In genomic region chr6:131727467-131727866, GRCh38 we compare ENCODE assay signal across 2 cellular contexts.
TF ChIP-seq lines count a peak whose summit lies in the region.

No MANE protein-coding gene starts in this region.

TF ChIP-seq in HEK293T, 16 proteins besides CTCF, POLR2A, EP300 and RAD21:
- no peak for TF ChIP-seq CTBP1 (IDR thresholded peaks at IDR 0.05; ENCODE audit: borderline replicate concordance)
- TF ChIP-seq L3MBTL2 (conservative IDR thresholded peaks at IDR 0.05), result no peak
- TF ChIP-seq ZNF384 (IDR thresholded peaks at IDR 0.05), result 0 out of 2 replicates have a peak, but pooled peaks have one; percentile 12
TF ChIP-seq in HEK293T: peak in this region for 1.

TF ChIP-seq in K562, 482 proteins besides CTCF, POLR2A, EP300 and RAD21:
- TF ChIP-seq TRIM25 (IDR thresholded peaks at IDR 0.05; ENCODE audit: borderline replicate concordance) (no peak), ZNF316 (IDR thresholded peaks at IDR 0.05) (peak; percentile 46; the same call in 1 of the 2 replicates), NFE2 (IDR thresholded peaks at IDR 0.05; ENCODE audit: low read depth) (no peak), KDM2B (CRISPR knock-in tag; IDR thresholded peaks at IDR 0.05) (no peak), HMGXB4 (CRISPR knock-in tag; IDR thresholded peaks at IDR 0.05) (no peak), GATA2 (CRISPR knock-in tag; IDR thresholded peaks at IDR 0.05) (no peak)
